ENCODE assay signal across 8 cellular contexts in the genomic region with DNA sequence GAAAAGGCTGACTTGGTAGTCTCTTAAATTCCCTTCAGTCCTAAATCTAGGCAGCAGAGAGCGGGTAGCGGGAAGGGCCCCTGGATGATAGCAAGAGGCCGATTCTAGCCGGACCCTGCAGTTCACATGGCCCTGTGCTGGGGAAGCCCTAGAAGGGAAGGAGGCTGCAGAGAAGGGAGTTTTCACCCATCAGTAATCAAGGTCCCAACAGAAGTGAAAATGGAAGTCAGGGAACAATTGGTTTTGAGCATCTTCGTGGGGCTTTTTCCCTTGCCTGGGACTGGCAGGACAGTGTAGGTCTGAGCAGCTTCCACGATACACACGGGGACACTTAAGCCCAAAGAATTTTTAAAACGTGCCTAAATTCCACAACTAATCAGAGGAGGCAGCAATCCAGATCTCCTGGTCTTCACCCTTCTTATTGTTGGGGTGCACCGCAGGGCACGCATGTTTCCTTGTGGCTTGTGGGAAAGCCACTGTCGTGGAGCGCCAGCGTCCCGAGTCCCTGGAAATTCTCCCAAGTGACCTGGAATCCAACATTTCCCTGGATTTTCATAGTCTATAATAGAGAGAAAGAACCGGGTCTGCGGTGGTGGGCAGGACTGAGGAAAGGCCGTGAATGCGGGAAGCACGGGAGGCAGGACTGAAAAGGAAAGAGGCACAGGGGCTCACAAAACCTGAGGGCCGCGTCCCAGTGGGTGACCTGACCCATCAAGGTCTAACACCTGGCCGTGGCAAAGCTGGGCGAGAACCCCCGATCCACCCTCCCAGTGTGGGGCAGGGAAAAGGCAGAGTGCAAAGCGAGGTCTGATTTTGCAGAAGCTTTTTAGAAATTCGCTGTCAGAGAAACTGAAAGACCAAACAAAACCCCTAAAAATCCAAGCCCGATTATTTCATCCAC. TPM values are rescaled to one million over a fixed set of nuclear protein-coding genes. Genes with fewer than 3 reads are reported as not detected.
DNase-seq lines count a peak whose midpoint lies in the region; ATAC-seq and TF ChIP-seq lines count a peak whose summit lies in the region.

No MANE protein-coding gene starts in this region.

- H3K9me3 Mint-ChIP-seq in central memory CD8-positive, alpha-beta T cell, result no peaks in the 10 kb centered on the region

- H3K4me3 ChIP-seq in BE2C (ENCODE audit: low read depth, low read length) (peak overlapping the region; percentile 77), muscle layer of duodenum (ENCODE audit: low read depth in 1 of 2, low read length in 2 of 2) (peak overlapping the region; percentile 72 to 74)

- H3K27me3 ChIP-seq in BE2C (no peaks in the 10 kb centered on the region), muscle layer of duodenum (ENCODE audit: low read depth, low read length) (no peaks in the 10 kb centered on the region)

- no peaks in the 10 kb centered on the region for H3K36me3 Mint-ChIP-seq in central memory CD8-positive, alpha-beta T cell (ENCODE audit: insufficient read depth)

- H3K4me1 Mint-ChIP-seq in central memory CD8-positive, alpha-beta T cell, result peaks cover 19% of the 10 kb centered on the region

- peak overlapping the region; percentile 83 for H3K27ac ChIP-seq in muscle layer of duodenum (ENCODE audit: low read length)

- peak overlapping the region; percentile 96 for H3K4me3 Mint-ChIP-seq in central memory CD8-positive, alpha-beta T cell

- DNase-seq in BE2C (no peak), LoVo (ENCODE audit: low spot score) (peak; percentile 11), mesenteric fat pad (ENCODE audit: low spot score) (no peak), H4 (ENCODE audit: low spot score) (no peak), putamen (ENCODE audit: low spot score) (no peak)
- DNase-seq in central memory CD8-positive, alpha-beta T cell (ENCODE audit: low spot score in 2 of 2), result no peak

- no peak for TF ChIP-seq CTCF in BE2C (IDR thresholded peaks at IDR 0.05; ENCODE audit: low read depth, low read length)

- peak overlapping the region; percentile 60 for H3K27ac Mint-ChIP-seq in central memory CD8-positive, alpha-beta T cell (ENCODE audit: low read depth)

- H3K9me3 ChIP-seq in BE2C, result no peaks in the 10 kb centered on the region
- no peaks in the 10 kb centered on the region for H3K9me3 ChIP-seq in muscle layer of duodenum (ENCODE audit: control insufficient read depth in 1 of 2, low read length in 2 of 2)

- H3K36me3 ChIP-seq in BE2C (no peaks in the 10 kb centered on the region), muscle layer of duodenum (ENCODE audit: control insufficient read depth in 1 of 2, insufficient read depth in 2 of 2, low read length in 2 of 2) (no peaks in the 10 kb centered on the region)

- peaks cover 12% of the 10 kb centered on the region for H3K4me1 ChIP-seq in BE2C
- peaks cover 0 to 37% of the 10 kb centered on the region in 2 donors for H3K4me1 ChIP-seq in muscle layer of duodenum (ENCODE audit: control insufficient read depth in 1 of 2, insufficient read depth in 2 of 2, low read length in 2 of 2)

- no peak for ATAC-seq in central memory CD8-positive, alpha-beta T cell (replicated peaks; ENCODE audit: extremely low read depth, poor library complexity, severe bottlenecking)
- no peak for ATAC-seq in HG03460 (IDR thresholded peaks at IDR 0.05; ENCODE audit: unreplicated experiment)

- H3K27me3 Mint-ChIP-seq in central memory CD8-positive, alpha-beta T cell, result peaks cover 62% of the 10 kb centered on the region

RNA-seq across cellular contexts. Expression of gene OAF, which starts 0.8 kb away (rescaled TPM):
- polyA plus RNA-seq in BE2C (2012; ENCODE audit: insufficient read depth, insufficient read length, low read depth), result 43.1 TPM
- total RNA-seq in mesenteric fat pad, result 68.4 TPM
- 33.5 and 44.5 TPM in 2 replicates for total RNA-seq in H4 (2014; rRNA removed; shearing (Covaris generic))

RNA-seq across cellular contexts. Expression of gene POU2F3, which starts 29.9 kb away (rescaled TPM):
- polyA plus RNA-seq in BE2C (2012; ENCODE audit: insufficient read depth, insufficient read length, low read depth), result not detected
- total RNA-seq in mesenteric fat pad, result 0.19 TPM
- total RNA-seq in H4 (2014; rRNA removed; shearing (Covaris generic)), result 0.10 and 1.4 TPM in 2 replicates
